17 cellular contexts compared by ENCODE assay signal in genomic region chr12:11833174-11833895, GRCh38.
DNase-seq lines count a peak whose midpoint lies in the region; ATAC-seq, FAIRE-seq and TF ChIP-seq lines count a peak whose summit lies in the region.
"Had no signal": no experiment of that assay in that cellular context is flagged by ENCODE, and none has a peak within 500 bp of the region (broad histone marks: within the 10 kb centered on the region; RNA-seq: fewer than 3 reads in every experiment).

No MANE protein-coding gene starts in this region.

- no peak overlapping the region for H3K4me3 ChIP-seq in PC-3 (ENCODE audit: low read length)
- H3K4me3 ChIP-seq in H1 (ENCODE audit: extremely low read depth in 1 of 4, insufficient read depth in 2 of 4, low read depth in 3 of 4, low read length in 4 of 4) = no peak overlapping the region
- H3K4me3 ChIP-seq: pancreas had no signal

- intact Hi-C loops in PC-3 (cut with micrococcal nuclease) = no loop called here

- no peak overlapping the region for H3K56ac ChIP-seq in H1 (replicated peaks; ENCODE audit: insufficient read length, low read depth, low read length)

- no peak overlapping the region for H4K5ac ChIP-seq in H1 (ENCODE audit: insufficient read length, low read depth, low read length)

- no peak overlapping the region for H2BK5ac ChIP-seq in H1 (ENCODE audit: low read depth, low read length)

- no peak for FAIRE-seq in H1 (lab: Jason Lieb, UNC)
- FAIRE-seq: pancreas had no signal

- H3K27ac Mint-ChIP-seq in activated T-cell treated with anti-CD3 and anti-CD28 coated beads, Interleukin-2, amount 50 U/mL, for 24 hours = peak overlapping the region; percentile 76
- peak overlapping the region; percentile 87 for H3K27ac Mint-ChIP-seq in stimulated activated effector memory CD8-positive, alpha-beta T cell treated with anti-CD3 and anti-CD28 coated beads, Interleukin-12 subunit alpha, Interleukin-12 subunit beta, amount 100 ng/mL, for 72 hours

- H3K4me1 Mint-ChIP-seq in activated T-cell treated with anti-CD3 and anti-CD28 coated beads, Interleukin-2, amount 50 U/mL, for 24 hours (ENCODE audit: low read depth) = peaks cover 60% of the 10 kb centered on the region
- peaks cover 48% of the 10 kb centered on the region for H3K4me1 Mint-ChIP-seq in stimulated activated effector memory CD8-positive, alpha-beta T cell treated with anti-CD3 and anti-CD28 coated beads, Interleukin-12 subunit alpha, Interleukin-12 subunit beta, amount 100 ng/mL, for 72 hours

- POLR2A ChIA-PET in PC-3 (lab: Charles Lee; ENCODE audit: unreplicated experiment) = interaction anchor here (0.6 kb wide), 1 partner anchor 22 kb away, joined by 8 read pairs; no protein-coding TSS in a partner anchor
- POLR2A ChIA-PET in H1 (lab: Charles Lee; ENCODE audit: partially characterized antibody) = interaction anchor here (1.4 kb wide), 1 partner anchor 21 kb away, joined by 3 read pairs; no protein-coding TSS in a partner anchor

- no peaks in the 10 kb centered on the region for H3K27me3 ChIP-seq in PC-3 (ENCODE audit: low read length)
- no peaks in the 10 kb centered on the region for H3K27me3 ChIP-seq in H1 (replicated peaks in 1 of 4; ENCODE audit: control insufficient read depth in 3 of 4, extremely low read depth in 1 of 4, insufficient read depth in 3 of 4, low read length in 3 of 4)
- H3K27me3 ChIP-seq: pancreas had no signal

- H3K4me2 ChIP-seq in PC-3 (ENCODE audit: low read length) = peak overlapping the region; percentile 18; the same call in 1 of the 2 replicates
- H3K4me2 ChIP-seq in H1 (ENCODE audit: insufficient read depth in 1 of 2, low read depth in 2 of 2, low read length in 2 of 2) = no peak overlapping the region

- H3K79me2 ChIP-seq in PC-3 (ENCODE audit: low read length) = no peaks in the 10 kb centered on the region
- H3K79me2 ChIP-seq in H1 (ENCODE audit: control insufficient read depth in 1 of 2, insufficient read depth in 2 of 2, low read length in 2 of 2) = no peaks in the 10 kb centered on the region

- H2AFZ ChIP-seq in PC-3 (ENCODE audit: low read length) (no peak overlapping the region), H1 (ENCODE audit: low read length) (no peak overlapping the region)

- peaks cover 2% of the 10 kb centered on the region; the same call in 1 of the 2 replicates for H3K23me2 ChIP-seq in H1 (ENCODE audit: low read depth, low read length)

- H3K9me2 ChIP-seq in PC-3 (replicated peaks; ENCODE audit: low read length) = no peaks in the 10 kb centered on the region

- H4K20me1 ChIP-seq in PC-3 (ENCODE audit: low read length) (no peaks in the 10 kb centered on the region), H1 (replicated peaks in 1 of 2; ENCODE audit: control insufficient read depth in 1 of 2, insufficient read depth in 2 of 2, low read length in 2 of 2) (no peaks in the 10 kb centered on the region)

- no peak overlapping the region for H3K4ac ChIP-seq in H1 (replicated peaks; ENCODE audit: insufficient read length, low read depth, low read length)

- H3K27ac ChIP-seq in PC-3 (ENCODE audit: low read length) = peak overlapping the region; percentile 35
- no peak overlapping the region for H3K27ac ChIP-seq in H1 (ENCODE audit: low read depth, low read length)

- no peak for ATAC-seq in PC-3
- ATAC-seq in stimulated activated effector memory CD8-positive, alpha-beta T cell treated with anti-CD3 and anti-CD28 coated beads, Interleukin-12 subunit alpha, Interleukin-12 subunit beta, amount 100 ng/mL, for 72 hours = no peak
- ATAC-seq: Right ventricle myocardium inferior had no signal

- H3K36me3 Mint-ChIP-seq in activated T-cell treated with anti-CD3 and anti-CD28 coated beads, Interleukin-2, amount 50 U/mL, for 24 hours (ENCODE audit: low read depth) = peaks cover 47% of the 10 kb centered on the region
- H3K36me3 Mint-ChIP-seq in stimulated activated effector memory CD8-positive, alpha-beta T cell treated with anti-CD3 and anti-CD28 coated beads, Interleukin-12 subunit alpha, Interleukin-12 subunit beta, amount 100 ng/mL, for 72 hours = peaks cover 31% of the 10 kb centered on the region

- H3F3A ChIP-seq in PC-3 (ENCODE audit: low read length, unreplicated experiment) = no peaks in the 10 kb centered on the region

- H3K9me3 Mint-ChIP-seq in activated T-cell treated with anti-CD3 and anti-CD28 coated beads, Interleukin-2, amount 50 U/mL, for 24 hours = no peaks in the 10 kb centered on the region
- no peaks in the 10 kb centered on the region for H3K9me3 Mint-ChIP-seq in stimulated activated effector memory CD8-positive, alpha-beta T cell treated with anti-CD3 and anti-CD28 coated beads, Interleukin-12 subunit alpha, Interleukin-12 subunit beta, amount 100 ng/mL, for 72 hours

- no peak overlapping the region for H4K91ac ChIP-seq in H1 (replicated peaks; ENCODE audit: insufficient read length, low read length)

- no peaks in the 10 kb centered on the region for H3K9me3 ChIP-seq in PC-3 (ENCODE audit: low read length)
- H3K9me3 ChIP-seq in H1 (ENCODE audit: insufficient read depth in 2 of 2, low read depth in 1 of 2, low read length in 1 of 2) = no peaks in the 10 kb centered on the region
- H3K9me3 ChIP-seq: pancreas had no signal

- DNase-seq in activated T-cell treated with anti-CD3 and anti-CD28 coated beads, Interleukin-2, amount 50 U/mL, for 24 hours = no peak
- no peak for DNase-seq in activated T-cell treated with anti-CD3 and anti-CD28 coated beads for 4 hours
- no peak for DNase-seq in PC-3
- no peak for DNase-seq in H1 (ENCODE audit: low read depth in 1 of 2, low spot score in 2 of 2)
- DNase-seq in stimulated activated effector memory CD8-positive, alpha-beta T cell treated with anti-CD3 and anti-CD28 coated beads, Interleukin-12 subunit alpha, Interleukin-12 subunit beta, amount 100 ng/mL, for 72 hours (ENCODE audit: low spot score in 2 of 2) = no peak
- no peak for DNase-seq in AG08396 (ENCODE audit: low spot score)
- no peak for DNase-seq in COLO668 (lab: John Stamatoyannopoulos, UW; ENCODE audit: unreplicated experiment)
- DNase-seq in HT-29 (ENCODE audit: low spot score) = no peak
- DNase-seq: activated CD8-positive, alpha-beta memory T cell treated with anti-CD3 and anti-CD28 coated beads, Interleukin-2, amount 50 U/mL, for 4 hours; central memory CD4-positive, alpha-beta T cell; DMS79; effector memory CD4-positive, alpha-beta T cell; hypothalamus; Karpas-422; NCI-H1417; pancreas had no signal

- no peak overlapping the region for H2BK20ac ChIP-seq in H1 (ENCODE audit: low read length)

- TF ChIP-seq CTCF in PC-3 (conservative IDR thresholded peaks at IDR 0.05; ENCODE audit: low read depth, low read length) (no peak), H1 (IDR thresholded peaks at IDR 0.05; ENCODE audit: control extremely low read depth in 1 of 3, insufficient read depth in 1 of 3, low read depth in 1 of 3, low read length in 3 of 3) (no peak)

- H2BK15ac ChIP-seq in H1 (ENCODE audit: low read length) = no peak overlapping the region

- no peak overlapping the region for H3K4me3 Mint-ChIP-seq in activated T-cell treated with anti-CD3 and anti-CD28 coated beads, Interleukin-2, amount 50 U/mL, for 24 hours
- peak overlapping the region; percentile 18 for H3K4me3 Mint-ChIP-seq in stimulated activated effector memory CD8-positive, alpha-beta T cell treated with anti-CD3 and anti-CD28 coated beads, Interleukin-12 subunit alpha, Interleukin-12 subunit beta, amount 100 ng/mL, for 72 hours

- no peak for TF ChIP-seq POLR2A in H1 (IDR thresholded peaks at IDR 0.05; ENCODE audit: control extremely low read depth in 1 of 2, low read depth in 2 of 2, low read length in 2 of 2)

- H3K4me1 ChIP-seq in PC-3 (ENCODE audit: insufficient read depth, low read length) (peaks cover 23% of the 10 kb centered on the region), H1 (replicated peaks in 1 of 4; ENCODE audit: control insufficient read depth in 3 of 4, insufficient read depth in 4 of 4, low read length in 3 of 4) (peaks cover 0 to 7% (median 1%) of the 10 kb centered on the region in 4 experiments; a peak in 5 of 7 replicates)

- H3K23ac ChIP-seq in H1 (ENCODE audit: insufficient read length) = no peak overlapping the region

- no peak overlapping the region for H2BK120ac ChIP-seq in H1 (replicated peaks; ENCODE audit: low read depth, low read length)

- H3K36me3 ChIP-seq in PC-3 (ENCODE audit: low read depth, low read length) (no peaks in the 10 kb centered on the region), H1 (ENCODE audit: control insufficient read depth in 2 of 4, insufficient read depth in 4 of 4, low read length in 3 of 4) (no peaks in the 10 kb centered on the region)
- H3K36me3 ChIP-seq: pancreas had no signal

- H3K9ac ChIP-seq in PC-3 (ENCODE audit: low read length) = no peak overlapping the region
- no peak overlapping the region for H3K9ac ChIP-seq in H1 (replicated peaks in 1 of 4; ENCODE audit: extremely low read depth in 1 of 4, low read depth in 3 of 4, low read length in 3 of 4)

- no peak for TF ChIP-seq RAD21 in H1 (IDR thresholded peaks at IDR 0.05 in 1 of 2, conservative IDR thresholded peaks at IDR 0.05 in 1 of 2; ENCODE audit: low read depth in 2 of 2, low read length in 2 of 2)

- H3K18ac ChIP-seq in H1 (ENCODE audit: extremely low read depth, low read length) = no peak overlapping the region

- H4K8ac ChIP-seq in H1 (ENCODE audit: extremely low read depth, insufficient read depth, low read length) = no peak overlapping the region

- no peak for TF ChIP-seq EP300 in H1 (IDR thresholded peaks at IDR 0.05; ENCODE audit: borderline replicate concordance in 1 of 2, low read depth in 2 of 2, low read length in 2 of 2)

- H3K14ac ChIP-seq in H1 (ENCODE audit: insufficient read length) = no peak overlapping the region

- BruUV-seq in PC-3 (replicated peaks; lab: Mats Ljungman, UMichigan) = no TSS peak

- H3K27me3 Mint-ChIP-seq in activated T-cell treated with anti-CD3 and anti-CD28 coated beads, Interleukin-2, amount 50 U/mL, for 24 hours = no peaks in the 10 kb centered on the region

- H2AK5ac ChIP-seq in H1 (ENCODE audit: low read depth, low read length) = no peak overlapping the region

- H2BK12ac ChIP-seq in H1 (ENCODE audit: low read depth, low read length) = no peak overlapping the region

- CTCF ChIA-PET in PC-3 (lab: Charles Lee) (interaction anchor here (0.5 kb wide), 1 partner anchor 200 kb away, joined by 6 read pairs; no protein-coding TSS in a partner anchor), H1 (lab: Charles Lee; ENCODE audit: partially characterized antibody) (interaction anchor here (0.5 to 1.6 kb wide), 5 partner anchors 21 to 204 kb away, joined by 3 to 4 read pairs (median 3); no protein-coding TSS in a partner anchor)

- H3K79me1 ChIP-seq in H1 (ENCODE audit: low read depth, low read length) = no peaks in the 10 kb centered on the region

- WGBS in H1 (ENCODE audit: extremely low coverage in 1 of 2, insufficient coverage in 1 of 2, insufficient read length in 1 of 2, insufficient replicate concordance in 2 of 2, low coverage in 1 of 2, low lambda C conversion rate in 2 of 2, missing lambda C conversion rate in 1 of 2), 2 experiments = 88% methylated on average over 4 of the region's 4 CpGs; no CpG with 5 or more reads in 1 of the 2 experiments

TF ChIP-seq in H1, 55 proteins besides CTCF, POLR2A, EP300 and RAD21:
- TF ChIP-seq KDM4A (IDR thresholded peaks at IDR 0.05; ENCODE audit: low read depth, low read length, severe bottlenecking) = no peak
- TF ChIP-seq CBX5 (IDR thresholded peaks at IDR 0.05; ENCODE audit: low read depth, low read length) = no peak
- peak; percentile 57; the same call in 1 of the 2 replicates for TF ChIP-seq KDM1A (IDR thresholded peaks at IDR 0.05; ENCODE audit: borderline replicate concordance, low read length)
